13 cellular contexts compared by ENCODE assay signal in the genomic region with DNA sequence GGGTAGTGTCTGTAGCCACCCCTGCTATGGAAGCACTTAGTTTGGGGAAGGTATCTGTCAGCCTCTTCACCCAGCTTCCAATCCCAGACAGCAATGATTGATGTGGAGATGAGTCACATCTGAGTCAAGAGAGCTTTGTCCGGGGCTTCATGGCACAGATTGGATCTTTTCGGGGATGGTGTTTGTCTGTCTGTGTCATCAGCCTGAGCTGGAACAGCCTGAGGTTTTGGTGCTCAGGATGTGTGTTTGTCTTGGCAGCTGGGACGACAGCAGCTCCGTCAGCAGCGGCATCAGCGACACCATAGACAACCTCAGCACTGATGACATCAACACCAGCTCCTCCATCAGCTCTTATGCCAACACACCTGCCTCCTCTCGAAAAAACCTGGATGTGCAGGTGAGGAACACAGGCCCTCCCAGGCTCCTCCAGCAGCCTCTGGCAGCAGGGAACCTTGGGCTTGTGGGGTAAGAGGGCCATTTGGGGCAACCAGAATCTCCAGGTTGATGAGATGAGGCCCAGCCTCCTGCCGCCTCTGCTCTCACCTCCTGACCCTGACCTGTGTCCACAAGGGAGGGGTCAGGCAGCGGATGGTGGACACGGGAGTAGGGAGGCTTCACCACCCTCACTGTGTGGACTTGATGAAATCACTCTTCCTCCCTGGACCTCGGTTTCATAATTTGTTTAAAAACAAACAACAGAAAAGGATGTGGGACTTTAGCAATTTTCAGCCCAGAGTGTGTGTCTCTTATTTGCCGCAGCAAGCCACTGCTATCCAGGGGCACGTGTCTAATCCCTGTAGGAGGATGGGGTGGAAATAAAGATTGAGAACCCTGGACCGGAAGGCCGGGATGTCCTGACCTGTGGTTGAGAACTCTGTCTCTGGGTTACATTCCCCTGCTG.
DNase-seq lines count a peak whose midpoint lies in the region; ATAC-seq, FAIRE-seq and TF ChIP-seq lines count a peak whose summit lies in the region.
"Had no signal": no experiment of that assay in that cellular context is flagged by ENCODE, and none has a peak within 500 bp of the region (broad histone marks: within the 10 kb centered on the region; RNA-seq: fewer than 3 reads in every experiment).

No MANE protein-coding gene starts in this region.

- H3K9me3 Mint-ChIP-seq in activated CD8-positive, alpha-beta T cell treated with anti-CD3 and anti-CD28 coated beads, Interleukin-2, amount 10 ng/mL, durations not matched to agents 7 days and 5 days (ENCODE audit: insufficient read depth) = no peaks in the 10 kb centered on the region

- TF ChIP-seq POLR2A in A549 (IDR thresholded peaks at IDR 0.05; ENCODE audit: low read length) = no peak

- no peak overlapping the region for H3K27ac Mint-ChIP-seq in activated CD8-positive, alpha-beta T cell treated with anti-CD3 and anti-CD28 coated beads, Interleukin-2, amount 10 ng/mL, durations not matched to agents 7 days and 5 days

- peak overlapping the region; percentile 85 to 93 for H3K27ac ChIP-seq in A549
- H3K27ac ChIP-seq in RWPE2 (ENCODE audit: poor library complexity, severe bottlenecking) = peak overlapping the region; percentile 78
- H3K27ac ChIP-seq: KMS-11, ovary had no signal

- FAIRE-seq in A549 (lab: Jason Lieb, UNC) = peak; percentile 43
- FAIRE-seq: endometrium had no signal

- ATAC-seq in A549 (peak; percentile 94), RWPE2 (ENCODE audit: low read depth) (peak; percentile 91), GM21717 (IDR thresholded peaks at IDR 0.05; ENCODE audit: unreplicated experiment) (no peak), HG03097 (IDR thresholded peaks at IDR 0.05; ENCODE audit: low FRiP score, unreplicated experiment) (no peak)
- no peak for ATAC-seq in activated CD8-positive, alpha-beta T cell treated with anti-CD3 and anti-CD28 coated beads, Interleukin-2, amount 10 ng/mL, durations not matched to agents 7 days and 5 days

- 3% methylated on average over 14 of the region's 15 CpGs for WGBS in A549 (ENCODE audit: missing lambda C conversion rate)

- H3K27me3 Mint-ChIP-seq in activated CD8-positive, alpha-beta T cell treated with anti-CD3 and anti-CD28 coated beads, Interleukin-2, amount 10 ng/mL, durations not matched to agents 7 days and 5 days (ENCODE audit: low read depth) = no peaks in the 10 kb centered on the region

- peak; percentile 96 for DNase-seq in A549 (ENCODE audit: low read depth in 1 of 2, low spot score in 1 of 2)
- DNase-seq in HT1080 (ENCODE audit: low read depth) = peak; percentile 96
- peak; percentile 83 for DNase-seq in RWPE2 (ENCODE audit: low spot score)
- peak; percentile 86 for DNase-seq in fibroblast of villous mesenchyme (ENCODE audit: low read depth)
- no peak for DNase-seq in activated CD8-positive, alpha-beta T cell treated with anti-CD3 and anti-CD28 coated beads, Interleukin-2, amount 10 ng/mL, durations not matched to agents 7 days and 5 days
- no peak for DNase-seq in SK-N-DZ (ENCODE audit: low spot score)
- DNase-seq: activated CD4-positive, alpha-beta T cell treated with anti-CD3 and anti-CD28 coated beads for 4 hours; Calu3; ovary had no signal

- no peak overlapping the region for H3K4me3 ChIP-seq in A549
- no peak overlapping the region for H3K4me3 ChIP-seq in RWPE2 (ENCODE audit: severe bottlenecking)
- H3K4me3 ChIP-seq in fibroblast of villous mesenchyme (ENCODE audit: low read depth, low read length) = no peak overlapping the region
- H3K4me3 ChIP-seq: ovary had no signal

- peak; percentile 8 to 48; a peak in 4 of 5 replicates for TF ChIP-seq RAD21 in A549 (conservative IDR thresholded peaks at IDR 0.05 in 1 of 2, IDR thresholded peaks at IDR 0.05 in 1 of 2)

- POLR2A ChIA-PET in A549 (lab: Yijun Ruan, JAX) = interaction anchor here (0.9 to 1.4 kb wide), 4 partner anchors 10 to 84 kb away, joined by 5 to 15 read pairs (median 6); no protein-coding TSS in a partner anchor
- POLR2A ChIA-PET in activated CD8-positive, alpha-beta T cell treated with anti-CD3 and anti-CD28 coated beads, Interleukin-2, amount 10 ng/mL, durations not matched to agents 7 days and 5 days (lab: Charles Lee) = no interaction called here

- peaks cover 40% of the 10 kb centered on the region for H3K36me3 ChIP-seq in RWPE2 (ENCODE audit: low read depth)
- H3K36me3 ChIP-seq: ovary had no signal

- H3K4me1 Mint-ChIP-seq in activated CD8-positive, alpha-beta T cell treated with anti-CD3 and anti-CD28 coated beads, Interleukin-2, amount 10 ng/mL, durations not matched to agents 7 days and 5 days (ENCODE audit: low read depth) = no peaks in the 10 kb centered on the region

- H3K27me3 ChIP-seq in RWPE2 (ENCODE audit: insufficient read depth, poor library complexity, severe bottlenecking) = no peaks in the 10 kb centered on the region
- H3K27me3 ChIP-seq: ovary had no signal

- H3K4me1 ChIP-seq in A549 (peaks cover 78% of the 10 kb centered on the region), RWPE2 (ENCODE audit: insufficient read depth, poor library complexity, severe bottlenecking) (peaks cover 36% of the 10 kb centered on the region)

- H3K4me3 Mint-ChIP-seq in activated CD8-positive, alpha-beta T cell treated with anti-CD3 and anti-CD28 coated beads, Interleukin-2, amount 10 ng/mL, durations not matched to agents 7 days and 5 days = no peak overlapping the region

- TF ChIP-seq CTCF in A549 (IDR thresholded peaks at IDR 0.05) (0 out of 3 replicates have a peak, but pooled peaks have one; percentile 11), RWPE2 (IDR thresholded peaks at IDR 0.05; ENCODE audit: poor library complexity, severe bottlenecking) (no peak), fibroblast of villous mesenchyme (IDR thresholded peaks at IDR 0.05; ENCODE audit: insufficient read depth, low read depth, low read length) (no peak)

- no peaks in the 10 kb centered on the region for H3K9me3 ChIP-seq in A549
- H3K9me3 ChIP-seq in RWPE2 (ENCODE audit: severe bottlenecking) = no peaks in the 10 kb centered on the region
- H3K9me3 ChIP-seq: ovary had no signal

- CTCF ChIA-PET in A549 (lab: Yijun Ruan, JAX) = interaction anchor here (0.7 to 3.7 kb wide), 12 partner anchors 12 to 97 kb away, joined by 3 to 17 read pairs (median 4); no protein-coding TSS in a partner anchor
- CTCF ChIA-PET in activated CD8-positive, alpha-beta T cell treated with anti-CD3 and anti-CD28 coated beads, Interleukin-2, amount 10 ng/mL, durations not matched to agents 7 days and 5 days (lab: Charles Lee) = no interaction called here

- peak; percentile 88 to 90; a peak in 4 of 5 replicates for TF ChIP-seq EP300 in A549 (IDR thresholded peaks at IDR 0.05)

- no peaks in the 10 kb centered on the region for H3K36me3 Mint-ChIP-seq in activated CD8-positive, alpha-beta T cell treated with anti-CD3 and anti-CD28 coated beads, Interleukin-2, amount 10 ng/mL, durations not matched to agents 7 days and 5 days (ENCODE audit: low read depth)

- H3K4me2 ChIP-seq in A549 = peak overlapping the region; percentile 75
- H3K4me2 ChIP-seq: KMS-11 had no signal

TF ChIP-seq in A549, 52 proteins besides CTCF, POLR2A, EP300 and RAD21 (continues in another document):
- TF ChIP-seq PBX3 (IDR thresholded peaks at IDR 0.05) (peak; percentile 91), GATA3 (IDR thresholded peaks at IDR 0.05; ENCODE audit: borderline replicate concordance) (peak; percentile 95), EHMT2 (IDR thresholded peaks at IDR 0.05; ENCODE audit: low read depth) (no peak), MAX (IDR thresholded peaks at IDR 0.05) (peak; percentile 66), FOSL2 (IDR thresholded peaks at IDR 0.05) (peak; percentile 97), FOSL2 (CRISPR knock-in tag; IDR thresholded peaks at IDR 0.05) (peak; percentile 96), HOXB5 (CRISPR knock-in tag; IDR thresholded peaks at IDR 0.05) (peak; percentile 99), JUNB (IDR thresholded peaks at IDR 0.05) (peak; percentile 93), BCL3 (IDR thresholded peaks at IDR 0.05) (peak; percentile 19; the same call in 1 of the 3 replicates), MAFK (IDR thresholded peaks at IDR 0.05; ENCODE audit: partially characterized antibody) (peak; percentile 30), SREBF2 (IDR thresholded peaks at IDR 0.05) (no peak), ZC3H11A (IDR thresholded peaks at IDR 0.05) (no peak), CEBPB (IDR thresholded peaks at IDR 0.05) (peak; percentile 75 to 85), USF2 (IDR thresholded peaks at IDR 0.05) (peak; percentile 28; the same call in 1 of the 2 replicates)
- TF ChIP-seq, protein P1, sequence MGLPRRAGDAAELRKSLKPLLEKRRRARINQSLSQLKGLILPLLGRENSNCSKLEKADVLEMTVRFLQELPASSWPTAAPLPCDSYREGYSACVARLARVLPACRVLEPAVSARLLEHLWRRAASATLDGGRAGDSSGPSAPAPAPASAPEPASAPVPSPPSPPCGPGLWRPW (IDR thresholded peaks at IDR 0.05) = peak; percentile 45

Comparison
In these comparisons a context has a peak if more than half of its experiments do, and no peak if none do; other contexts are left out.
1. ATAC-seq: peak in A549 (2 of 2) and RWPE2 (single experiment); none in activated CD8-positive, alpha-beta T cell treated with anti-CD3 and anti-CD28 coated beads, Interleukin-2, amount 10 ng/mL, durations not matched to agents 7 days and 5 days (single experiment), GM21717 (single experiment) and HG03097 (single experiment).
2. DNase-seq: peak in A549 (2 of 2), HT1080 (single experiment), RWPE2 (single experiment) and fibroblast of villous mesenchyme (single experiment); none in activated CD8-positive, alpha-beta T cell treated with anti-CD3 and anti-CD28 coated beads, Interleukin-2, amount 10 ng/mL, durations not matched to agents 7 days and 5 days (single experiment) and SK-N-DZ (single experiment).